ENCODE assay signal across 18 cellular contexts in the genomic region with DNA sequence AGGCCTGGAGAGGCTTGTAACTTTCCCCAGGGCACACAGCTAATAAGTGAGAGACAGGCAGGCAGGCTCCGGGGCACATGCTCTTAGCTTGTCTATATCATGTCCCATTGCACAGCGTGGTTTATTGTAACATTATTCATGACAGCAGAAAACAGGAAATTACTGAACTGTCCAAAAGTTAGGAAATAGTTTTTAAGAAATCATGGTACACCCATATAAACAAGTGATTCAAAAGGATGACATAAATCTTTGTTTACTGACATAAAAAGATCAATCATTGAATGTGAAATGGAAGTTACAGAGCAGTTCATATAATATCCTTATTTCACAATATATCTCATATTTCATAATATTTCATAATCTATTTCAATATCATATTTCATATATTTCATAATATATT. TPM values are rescaled to one million over a fixed set of nuclear protein-coding genes. Genes with fewer than 3 reads are reported as not detected.
A peak's percentile ranks its signal among the peaks of the same experiment; 100 is the strongest.
DNase-seq lines count a peak whose midpoint lies in the region; ATAC-seq, FAIRE-seq and TF ChIP-seq lines count a peak whose summit lies in the region.
"Had no signal": no experiment of that assay in that cellular context is flagged by ENCODE, and none has a peak within 500 bp of the region (broad histone marks: within the 10 kb centered on the region; RNA-seq: fewer than 3 reads in every experiment).

No MANE protein-coding gene starts in this region.

- H3K27ac Mint-ChIP-seq in glutamatergic neuron (ENCODE audit: unreplicated experiment), result no peak overlapping the region
- H3K27ac Mint-ChIP-seq: activated CD8-positive, alpha-beta T cell treated with anti-CD3 and anti-CD28 coated beads, Interleukin-2, amount 10 ng/mL, durations not matched to agents 7 days and 5 days; T-helper 1 cell treated with Interleukin-12 subunit alpha and Interleukin-12 subunit beta and Interleukin-4 antibody, amounts not matched to agents 30 μg/mL and 1 μg/mL, for 36 hours had no signal

- peaks cover 32% of the 10 kb centered on the region for H3K4me1 Mint-ChIP-seq in glutamatergic neuron (ENCODE audit: low read depth, unreplicated experiment)

- peak; percentile 74 for ATAC-seq in omental fat pad (ENCODE audit: low FRiP score)
- ATAC-seq in HG03439 (IDR thresholded peaks at IDR 0.05; ENCODE audit: unreplicated experiment), result no peak
- ATAC-seq: activated CD8-positive, alpha-beta T cell treated with anti-CD3 and anti-CD28 coated beads, Interleukin-2, amount 10 ng/mL, durations not matched to agents 7 days and 5 days; body of pancreas had no signal

- no peak overlapping the region for H3K4me3 Mint-ChIP-seq in glutamatergic neuron (ENCODE audit: unreplicated experiment)
- H3K4me3 Mint-ChIP-seq: activated CD8-positive, alpha-beta T cell treated with anti-CD3 and anti-CD28 coated beads, Interleukin-2, amount 10 ng/mL, durations not matched to agents 7 days and 5 days; T-helper 1 cell treated with Interleukin-12 subunit alpha and Interleukin-12 subunit beta and Interleukin-4 antibody, amounts not matched to agents 30 μg/mL and 1 μg/mL, for 36 hours had no signal

- DNase-seq in NCI-H460 (ENCODE audit: extremely low read depth, low read depth), result peak; percentile 30
- no peak for DNase-seq in epithelial cell of prostate (ENCODE audit: low read depth, low spot score)
- DNase-seq in omental fat pad (ENCODE audit: low spot score), result no peak
- DNase-seq in RKO (ENCODE audit: low spot score), result no peak
- no peak for DNase-seq in HEK293T (ENCODE audit: extremely low spot score)
- DNase-seq in glutamatergic neuron, result no peak
- DNase-seq: activated CD8-positive, alpha-beta T cell treated with anti-CD3 and anti-CD28 coated beads, Interleukin-2, amount 10 ng/mL, durations not matched to agents 7 days and 5 days; activated naive CD4-positive, alpha-beta T cell treated with anti-CD3 and anti-CD28 coated beads, Interleukin-2, amount 50 U/mL, for 16 hours; activated T-cell treated with anti-CD3 and anti-CD28 coated beads, Interleukin-2, amount 50 U/mL, for 48 hours; Caco-2; cortex of kidney; NCI-H1694; stimulated activated CD4-positive, alpha-beta T cell treated with anti-CD3 and anti-CD28 coated beads, Interleukin-4, amount 100 ng/mL, for 1 hour had no signal

- peaks cover 19% of the 10 kb centered on the region for H3K9me3 Mint-ChIP-seq in glutamatergic neuron (ENCODE audit: unreplicated experiment)
- H3K9me3 Mint-ChIP-seq: T-helper 1 cell treated with Interleukin-12 subunit alpha and Interleukin-12 subunit beta and Interleukin-4 antibody, amounts not matched to agents 30 μg/mL and 1 μg/mL, for 36 hours had no signal

- H3K27ac ChIP-seq in epithelial cell of prostate, result peak overlapping the region; percentile 38
- H3K27ac ChIP-seq: body of pancreas had no signal

- peaks cover 7% of the 10 kb centered on the region for H3K36me3 Mint-ChIP-seq in glutamatergic neuron (ENCODE audit: unreplicated experiment)

- TF ChIP-seq CTCF in omental fat pad (IDR thresholded peaks at IDR 0.05), result no peak
- TF ChIP-seq CTCF in glutamatergic neuron (IDR thresholded peaks at IDR 0.05; ENCODE audit: partially characterized antibody, unreplicated experiment), result no peak

- POLR2A ChIA-PET in HEK293T (lab: Yijun Ruan, JAX), result no interaction called here

- CTCF ChIA-PET in HEK293T (lab: Yijun Ruan, JAX), result no interaction called here

- H3K27me3 Mint-ChIP-seq in glutamatergic neuron (ENCODE audit: unreplicated experiment), result peaks cover 13% of the 10 kb centered on the region

- FAIRE-seq in G401.6 (lab: Jason Lieb, UNC), result peak; percentile 96

TF ChIP-seq in HEK293T, 16 proteins besides CTCF, POLR2A, EP300 and RAD21:
- TF ChIP-seq HDGF (IDR thresholded peaks at IDR 0.05; ENCODE audit: borderline replicate concordance) (no peak), ELF4 (IDR thresholded peaks at IDR 0.05) (no peak), SUZ12 (IDR thresholded peaks at IDR 0.05) (no peak), TARDBP (IDR thresholded peaks at IDR 0.05) (no peak), FOXM1 (IDR thresholded peaks at IDR 0.05; ENCODE audit: borderline replicate concordance) (no peak), NFRKB (IDR thresholded peaks at IDR 0.05) (no peak), LEF1 (IDR thresholded peaks at IDR 0.05; ENCODE audit: borderline replicate concordance) (no peak), FOXK2 (IDR thresholded peaks at IDR 0.05) (no peak), ZNF384 (IDR thresholded peaks at IDR 0.05) (no peak), CTBP1 (IDR thresholded peaks at IDR 0.05; ENCODE audit: borderline replicate concordance) (no peak), ARNT (IDR thresholded peaks at IDR 0.05) (no peak), L3MBTL2 (conservative IDR thresholded peaks at IDR 0.05) (no peak), SP1 (IDR thresholded peaks at IDR 0.05) (no peak), FOXA1 (IDR thresholded peaks at IDR 0.05) (no peak), BHLHE40 (IDR thresholded peaks at IDR 0.05; ENCODE audit: borderline replicate concordance) (no peak)
- TF ChIP-seq, protein P1, sequence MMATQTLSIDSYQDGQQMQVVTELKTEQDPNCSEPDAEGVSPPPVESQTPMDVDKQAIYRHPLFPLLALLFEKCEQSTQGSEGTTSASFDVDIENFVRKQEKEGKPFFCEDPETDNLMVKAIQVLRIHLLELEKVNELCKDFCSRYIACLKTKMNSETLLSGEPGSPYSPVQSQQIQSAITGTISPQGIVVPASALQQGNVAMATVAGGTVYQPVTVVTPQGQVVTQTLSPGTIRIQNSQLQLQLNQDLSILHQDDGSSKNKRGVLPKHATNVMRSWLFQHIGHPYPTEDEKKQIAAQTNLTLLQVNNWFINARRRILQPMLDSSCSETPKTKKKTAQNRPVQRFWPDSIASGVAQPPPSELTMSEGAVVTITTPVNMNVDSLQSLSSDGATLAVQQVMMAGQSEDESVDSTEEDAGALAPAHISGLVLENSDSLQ (IDR thresholded peaks at IDR 0.05), result no peak

RNA-seq across cellular contexts. Expression of a gene that starts 34.3 kb away (rescaled TPM):
- total RNA-seq in NCI-H460 (2014; rRNA removed; shearing (Covaris generic)), result 0.10 and 0.17 TPM in 2 replicates
- polyA plus RNA-seq in NCI-H460 (2014; cell fraction: nucleus; rRNA removed), result not detected in 2 replicates
- under 1 TPM in 2 of 4 donors, not detected in 2; 0.24 to 0.44 TPM for total RNA-seq in omental fat pad
- not detected for total RNA-seq in glutamatergic neuron (ENCODE audit: unreplicated experiment)
- total RNA-seq: activated CD8-positive, alpha-beta T cell treated with anti-CD3 and anti-CD28 coated beads, Interleukin-2, amount 10 ng/mL, durations not matched to agents 7 days and 5 days; body of pancreas; Caco-2; glomerular endothelial cell had no signal
